ENCODE assay signal across 14 cellular contexts in the genomic region with DNA sequence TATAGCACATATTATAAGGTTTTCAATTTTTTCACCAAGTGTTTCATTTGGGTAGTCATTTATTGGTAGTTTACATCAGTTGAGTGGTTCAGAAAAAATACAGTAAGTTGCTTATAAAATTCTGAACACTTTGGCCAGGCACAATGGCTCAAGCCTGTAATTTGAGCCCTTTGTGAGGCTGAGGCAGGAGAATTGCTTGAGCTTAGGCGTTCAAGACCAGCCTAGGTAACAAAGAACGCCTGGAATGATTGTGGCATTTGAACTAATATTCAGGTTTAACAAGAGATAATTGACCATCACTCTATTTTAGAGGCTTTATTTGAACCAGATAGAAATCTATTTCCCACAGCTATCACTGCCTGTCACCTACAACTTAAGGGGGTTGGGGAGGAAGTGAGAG. TPM values are rescaled to one million over a fixed set of nuclear protein-coding genes. Genes with fewer than 3 reads are reported as not detected.
A peak's percentile ranks its signal among the peaks of the same experiment; 100 is the strongest.
DNase-seq lines count a peak whose midpoint lies in the region; TF ChIP-seq lines count a peak whose summit lies in the region.
"Had no signal": no experiment of that assay in that cellular context is flagged by ENCODE, and none has a peak within 500 bp of the region (broad histone marks: within the 10 kb centered on the region; RNA-seq: fewer than 3 reads in every experiment).

No MANE protein-coding gene starts in this region.

- H3K36me3 ChIP-seq in Loucy (ENCODE audit: insufficient read depth, low read length), result peaks cover 17% of the 10 kb centered on the region
- H3K36me3 ChIP-seq in skeletal muscle satellite cell (ENCODE audit: insufficient read depth, low read length), result peaks cover 56% of the 10 kb centered on the region

- H3F3A ChIP-seq in Loucy (ENCODE audit: low read depth), result peaks cover 20% of the 10 kb centered on the region

- TF ChIP-seq CTCF in Loucy (conservative IDR thresholded peaks at IDR 0.05; ENCODE audit: low read length) (no peak), chondrocyte (IDR thresholded peaks at IDR 0.05) (no peak)

- H3K79me2 ChIP-seq in Loucy (ENCODE audit: insufficient read depth, low read length), result peaks cover 95% of the 10 kb centered on the region

- no peaks in the 10 kb centered on the region for H3K9me2 ChIP-seq in Loucy (replicated peaks; ENCODE audit: low read depth, low read length)

- no peak for DNase-seq in activated naive CD8-positive, alpha-beta T cell treated with anti-CD3 and anti-CD28 coated beads for 36 hours
- DNase-seq in chondrocyte (ENCODE audit: low spot score) (no peak), NCI-H2227 treated with DMSO at 0.1 percent for 48 hours (lab: John Stamatoyannopoulos, UW) (no peak), immature natural killer cell (no peak), NCI-H146 (lab: John Stamatoyannopoulos, UW) (no peak)
- DNase-seq: central memory CD4-positive, alpha-beta T cell; foreskin keratinocyte; NCI-H1436; NCI-H524; psoas muscle; stimulated activated CD4-positive, alpha-beta T cell treated with anti-CD3 and anti-CD28 coated beads, Interleukin-15, amount 100 ng/mL, for 24 hours had no signal

- peak overlapping the region; percentile 20 for H3K4me3 Mint-ChIP-seq in activated naive CD8-positive, alpha-beta T cell
- H3K4me3 Mint-ChIP-seq in activated naive CD8-positive, alpha-beta T cell treated with anti-CD3 and anti-CD28 coated beads for 36 hours, result no peak overlapping the region
- H3K4me3 Mint-ChIP-seq in chondrocyte (ENCODE audit: unreplicated experiment) (no peak overlapping the region), immature natural killer cell (no peak overlapping the region)

- peak overlapping the region; percentile 34 for H3K27ac Mint-ChIP-seq in activated naive CD8-positive, alpha-beta T cell
- no peak overlapping the region for H3K27ac Mint-ChIP-seq in activated naive CD8-positive, alpha-beta T cell treated with anti-CD3 and anti-CD28 coated beads for 36 hours
- H3K27ac Mint-ChIP-seq in chondrocyte (ENCODE audit: unreplicated experiment), result peak overlapping the region; percentile 32
- H3K27ac Mint-ChIP-seq in immature natural killer cell, result peak overlapping the region in 1 of 6 donors; percentile 28

- H3K4me3 ChIP-seq in Loucy (ENCODE audit: low read length, poor library complexity, severe bottlenecking), result peak overlapping the region; percentile 66
- H3K4me3 ChIP-seq in skeletal muscle satellite cell (ENCODE audit: low read length), result peak overlapping the region; percentile 50
- H3K4me3 ChIP-seq: psoas muscle had no signal

- no peaks in the 10 kb centered on the region for H3K27me3 Mint-ChIP-seq in activated naive CD8-positive, alpha-beta T cell
- no peaks in the 10 kb centered on the region for H3K27me3 Mint-ChIP-seq in activated naive CD8-positive, alpha-beta T cell treated with anti-CD3 and anti-CD28 coated beads for 36 hours
- no peaks in the 10 kb centered on the region for H3K27me3 Mint-ChIP-seq in chondrocyte (ENCODE audit: low read depth)
- peaks cover 0 to 1% (median 0%) of the 10 kb centered on the region in 3 donors for H3K27me3 Mint-ChIP-seq in immature natural killer cell (ENCODE audit: low read depth in 3 of 3)

- H3K4me1 ChIP-seq in Loucy (ENCODE audit: insufficient read depth, low read length, poor library complexity, severe bottlenecking) (peaks cover 75% of the 10 kb centered on the region), skeletal muscle satellite cell (ENCODE audit: control insufficient read depth, insufficient read depth, low read length) (peaks cover 77% of the 10 kb centered on the region)

- H3K9me3 ChIP-seq in Loucy (ENCODE audit: insufficient read depth, low read depth, low read length) (no peaks in the 10 kb centered on the region), skeletal muscle satellite cell (replicated peaks; ENCODE audit: low read length) (no peaks in the 10 kb centered on the region)
- H3K9me3 ChIP-seq: psoas muscle had no signal

- H3K4me2 ChIP-seq in Loucy (ENCODE audit: low read depth, low read length, poor library complexity, severe bottlenecking) (peak overlapping the region; percentile 86), skeletal muscle satellite cell (ENCODE audit: low read length) (peak overlapping the region; percentile 72)

- no peak overlapping the region for H2AFZ ChIP-seq in Loucy (ENCODE audit: low read length)

- H3K27me3 ChIP-seq in Loucy (ENCODE audit: insufficient read depth, low read length, poor library complexity, severe bottlenecking), result no peaks in the 10 kb centered on the region
- no peaks in the 10 kb centered on the region for H3K27me3 ChIP-seq in skeletal muscle satellite cell (ENCODE audit: control insufficient read depth, insufficient read depth, low read length)
- H3K27me3 ChIP-seq: foreskin keratinocyte had no signal

- H3K9ac ChIP-seq in Loucy (ENCODE audit: low read depth, low read length, poor library complexity, severe bottlenecking) (no peak overlapping the region), skeletal muscle satellite cell (ENCODE audit: low read depth, low read length) (peak overlapping the region; percentile 58)

- H3K4me1 Mint-ChIP-seq in activated naive CD8-positive, alpha-beta T cell (ENCODE audit: low read depth), result peaks cover 82% of the 10 kb centered on the region
- peaks cover 64% of the 10 kb centered on the region for H3K4me1 Mint-ChIP-seq in activated naive CD8-positive, alpha-beta T cell treated with anti-CD3 and anti-CD28 coated beads for 36 hours
- H3K4me1 Mint-ChIP-seq in chondrocyte (ENCODE audit: low read depth), result peaks cover 90% of the 10 kb centered on the region
- peaks cover 51 to 76% of the 10 kb centered on the region in 2 donors for H3K4me1 Mint-ChIP-seq in immature natural killer cell

- peaks cover 3% of the 10 kb centered on the region for H3K36me3 Mint-ChIP-seq in activated naive CD8-positive, alpha-beta T cell
- H3K36me3 Mint-ChIP-seq in activated naive CD8-positive, alpha-beta T cell treated with anti-CD3 and anti-CD28 coated beads for 36 hours, result peaks cover 14% of the 10 kb centered on the region
- peaks cover 8% of the 10 kb centered on the region for H3K36me3 Mint-ChIP-seq in chondrocyte (ENCODE audit: low read depth)
- peaks cover 0 to 8% (median 3%) of the 10 kb centered on the region in 3 donors for H3K36me3 Mint-ChIP-seq in immature natural killer cell

- no peaks in the 10 kb centered on the region for H3K9me3 Mint-ChIP-seq in activated naive CD8-positive, alpha-beta T cell (ENCODE audit: low read depth)
- no peaks in the 10 kb centered on the region for H3K9me3 Mint-ChIP-seq in activated naive CD8-positive, alpha-beta T cell treated with anti-CD3 and anti-CD28 coated beads for 36 hours
- H3K9me3 Mint-ChIP-seq in chondrocyte (ENCODE audit: low read depth) (no peaks in the 10 kb centered on the region), immature natural killer cell (no peaks in the 10 kb centered on the region)

- peaks cover 93% of the 10 kb centered on the region for H4K20me1 ChIP-seq in Loucy (ENCODE audit: insufficient read depth, low read length, poor library complexity, severe bottlenecking)

RNA-seq across cellular contexts. Expression of gene HIF1A, which starts 22.7 kb away (rescaled TPM):
- 100 to 1,000 TPM; 157 to 158 TPM for total RNA-seq in activated naive CD8-positive, alpha-beta T cell treated with anti-CD3 and anti-CD28 coated beads for 36 hours
- total RNA-seq in chondrocyte, result 466 to 676 TPM (median 660 TPM) in 3 replicates
- total RNA-seq in skeletal muscle satellite cell (2012; rRNA removed), result 339 and 489 TPM in 2 replicates
- polyA plus RNA-seq in immature natural killer cell, result 10 to 100 TPM; 28.7 to 62.2 (median 34.3) TPM

RNA-seq across cellular contexts. Expression of gene SNAPC1, which starts 44.2 kb away (rescaled TPM):
- 10 to 100 TPM in 1 of 2 experiments, 1 to 10 TPM in 1; 9.2 to 10.2 TPM for total RNA-seq in activated naive CD8-positive, alpha-beta T cell treated with anti-CD3 and anti-CD28 coated beads for 36 hours
- total RNA-seq in chondrocyte, result 7.9 to 9.9 TPM (median 8.6 TPM) in 3 replicates
- 20.8 and 21.5 TPM in 2 replicates for total RNA-seq in skeletal muscle satellite cell (2012; rRNA removed)
- 1 to 10 TPM; 2.0 to 4.0 (median 3.4) TPM for polyA plus RNA-seq in immature natural killer cell
